7 cellular contexts compared by ENCODE assay signal in the genomic region with DNA sequence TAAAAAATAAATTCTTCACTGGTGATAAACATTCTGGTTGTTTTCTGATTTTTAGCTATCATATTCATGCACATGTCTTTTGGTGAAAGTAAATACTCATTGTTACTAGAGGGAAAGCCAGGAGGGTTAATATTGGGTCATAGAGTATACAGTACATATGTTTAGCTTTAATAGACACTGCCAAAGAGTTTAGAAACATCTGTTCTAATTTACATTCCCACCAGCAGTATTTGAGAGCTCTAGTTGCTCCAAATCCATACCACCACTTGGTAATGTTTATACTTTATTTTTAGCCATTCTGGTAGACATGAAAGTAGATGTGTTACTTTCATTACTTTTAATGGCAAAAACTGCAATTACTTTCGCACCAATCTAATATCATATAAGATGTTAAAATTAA.
"Had no signal": no experiment of that assay in that cellular context is flagged by ENCODE, and none has a peak within 500 bp of the region (broad histone marks: within the 10 kb centered on the region; RNA-seq: fewer than 3 reads in every experiment).

No MANE protein-coding gene starts in this region.

- H3K36me3 Mint-ChIP-seq: IgD-negative memory B cell had no signal

- H3K9me3 ChIP-seq: HAP-1 had no signal

- H3K27ac ChIP-seq: GM23248 had no signal

- H3K27me3 Mint-ChIP-seq: IgD-negative memory B cell had no signal

- DNase-seq: GM23248, GOT3, H7, HFFc6, KBM-7 had no signal

- H3K4me3 Mint-ChIP-seq: HFFc6, IgD-negative memory B cell had no signal

- H3K4me1 Mint-ChIP-seq: IgD-negative memory B cell had no signal

- H3K4me3 ChIP-seq: GM23248, HAP-1 had no signal

- H3K27ac Mint-ChIP-seq: IgD-negative memory B cell had no signal

- H3K36me3 ChIP-seq: HAP-1 had no signal

- H3K9ac ChIP-seq: GM23248 had no signal
